8 cellular contexts compared by ENCODE assay signal in the genomic region with DNA sequence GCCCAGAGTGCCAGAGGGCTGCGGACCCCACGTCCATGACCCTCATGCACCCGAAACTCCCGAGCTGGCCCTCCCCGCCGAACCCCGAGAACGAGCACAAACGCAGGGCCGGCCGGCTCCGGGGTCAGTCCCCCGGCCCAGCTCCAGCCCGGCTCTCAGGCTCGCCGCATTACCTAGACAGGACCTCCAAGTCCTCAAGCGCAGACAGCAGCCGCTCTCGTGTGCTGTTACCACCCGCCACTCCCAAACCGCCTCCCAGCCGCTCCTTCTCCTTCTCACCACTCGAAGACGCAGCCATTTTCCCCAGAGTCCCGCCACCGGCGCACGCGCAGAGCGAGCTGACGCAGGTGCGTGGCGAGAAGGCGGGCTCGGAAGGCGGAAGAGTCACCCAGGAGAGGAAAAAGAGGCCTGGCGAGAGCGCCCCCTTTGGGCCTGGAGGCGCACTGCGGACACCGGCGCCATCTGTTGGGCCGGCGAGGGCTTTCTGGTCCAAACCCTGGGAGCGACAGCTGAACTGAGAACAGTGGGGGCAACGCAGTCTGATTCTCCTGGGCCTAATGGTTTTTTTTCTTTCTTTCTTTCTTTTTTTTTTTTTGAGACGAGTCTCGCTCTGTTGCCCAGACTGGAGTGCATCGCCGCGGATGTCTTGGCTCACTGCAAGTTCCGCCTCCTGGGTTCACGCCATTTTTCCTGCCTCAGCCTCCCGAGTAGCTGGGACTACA. TPM values are rescaled to one million over a fixed set of nuclear protein-coding genes. Genes with fewer than 3 reads are reported as not detected.
DNase-seq lines count a peak whose midpoint lies in the region; ATAC-seq lines count a peak whose summit lies in the region.

A gene with protein sequence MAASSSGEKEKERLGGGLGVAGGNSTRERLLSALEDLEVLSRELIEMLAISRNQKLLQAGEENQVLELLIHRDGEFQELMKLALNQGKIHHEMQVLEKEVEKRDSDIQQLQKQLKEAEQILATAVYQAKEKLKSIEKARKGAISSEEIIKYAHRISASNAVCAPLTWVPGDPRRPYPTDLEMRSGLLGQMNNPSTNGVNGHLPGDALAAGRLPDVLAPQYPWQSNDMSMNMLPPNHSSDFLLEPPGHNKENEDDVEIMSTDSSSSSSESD (minus strand): TSS at position 324 of the 722 bp plus-strand sequence. CDS start 26 bp downstream, at position 298.

- H3K27ac Mint-ChIP-seq in dendritic cell treated with granulocyte-macrophage colony-stimulating factor and Interleukin-4, amounts not matched to agents 40 ng/mL and 50 ng/mL, for 4 days, result peak within 1 kb of the TSS; percentile 99

- H3K4me1 Mint-ChIP-seq in dendritic cell treated with granulocyte-macrophage colony-stimulating factor and Interleukin-4, amounts not matched to agents 40 ng/mL and 50 ng/mL, for 4 days (ENCODE audit: low read depth), result peaks cover 30% of the 10 kb centered on the region

- peak within 1 kb of the TSS; percentile 93 for H3K4me3 Mint-ChIP-seq in dendritic cell treated with granulocyte-macrophage colony-stimulating factor and Interleukin-4, amounts not matched to agents 40 ng/mL and 50 ng/mL, for 4 days

- ATAC-seq in GM19351 (IDR thresholded peaks at IDR 0.05; ENCODE audit: unreplicated experiment) (peak; percentile 92), HG03521 (IDR thresholded peaks at IDR 0.05; ENCODE audit: unreplicated experiment) (peak; percentile 91), left lobe of liver (peak; percentile 99)

- peaks cover 19% of the 10 kb centered on the region for H3K36me3 Mint-ChIP-seq in dendritic cell treated with granulocyte-macrophage colony-stimulating factor and Interleukin-4, amounts not matched to agents 40 ng/mL and 50 ng/mL, for 4 days (ENCODE audit: low read depth)

- H3K9me3 Mint-ChIP-seq in dendritic cell treated with granulocyte-macrophage colony-stimulating factor and Interleukin-4, amounts not matched to agents 40 ng/mL and 50 ng/mL, for 4 days, result peaks cover 9% of the 10 kb centered on the region

- intact Hi-C loops in dendritic cell treated with granulocyte-macrophage colony-stimulating factor and Interleukin-4, amounts not matched to agents 40 ng/mL and 50 ng/mL, for 4 days (cut with micrococcal nuclease), result loop anchor here (2.0 kb wide), 1 partner anchor 56 kb away; no protein-coding TSS in a partner anchor

- DNase-seq in CD1c-positive myeloid dendritic cell (ENCODE audit: extremely low spot score) (peak; percentile 99), NCI-H69 (lab: John Stamatoyannopoulos, UW) (peak; percentile 90), left lobe of liver (ENCODE audit: low spot score) (peak; percentile 96)
- DNase-seq in activated CD4-positive, alpha-beta T cell treated with anti-CD3 and anti-CD28 coated beads, Interleukin-2, amount 50 U/mL, for 1 hour, result peak; percentile 97
- peak; percentile 94 for DNase-seq in stimulated activated CD4-positive, alpha-beta T cell treated with anti-CD3 and anti-CD28 coated beads, Interleukin-2, amount 100 ng/mL, for 4 hours (ENCODE audit: low read depth)

- peaks cover 2% of the 10 kb centered on the region for H3K27me3 Mint-ChIP-seq in dendritic cell treated with granulocyte-macrophage colony-stimulating factor and Interleukin-4, amounts not matched to agents 40 ng/mL and 50 ng/mL, for 4 days

RNA-seq across cellular contexts. Expression of the gene that starts here (rescaled TPM):
- 14.7 TPM for total RNA-seq in left lobe of liver

Comparison
In these comparisons a context has a peak if more than half of its experiments do, and no peak if none do; other contexts are left out.
1. Peak in every context shown above with its lines: DNase-seq and ATAC-seq.